ENCODE assay signal across 19 cellular contexts in genomic region chr12:79552186-79552585, GRCh38.
DNase-seq lines count a peak whose midpoint lies in the region; ATAC-seq and TF ChIP-seq lines count a peak whose summit lies in the region.
"Had no signal": no experiment of that assay in that cellular context is flagged by ENCODE, and none has a peak within 500 bp of the region (broad histone marks: within the 10 kb centered on the region; RNA-seq: fewer than 3 reads in every experiment).

No MANE protein-coding gene starts in this region.

- TF ChIP-seq POLR2A in uterus (IDR thresholded peaks at IDR 0.05), result no peak

- H3K27me3 ChIP-seq in osteoblast (ENCODE audit: insufficient read depth, low read length), result no peaks in the 10 kb centered on the region
- no peaks in the 10 kb centered on the region for H3K27me3 ChIP-seq in uterus
- H3K27me3 ChIP-seq: Peyer's patch had no signal

- no peaks in the 10 kb centered on the region for H4K20me1 ChIP-seq in osteoblast (ENCODE audit: insufficient read depth, low read length)

- in situ Hi-C loops in GM13977 (cut with MboI; ENCODE audit: low pct_unique_long_range_greater_than_20kb, low sequenced_read_pairs, unreplicated experiment), result loop anchor here (5.0 kb wide), 1 partner anchor 185 kb away; no protein-coding TSS in a partner anchor

- no peak overlapping the region for H3K4me2 ChIP-seq in osteoblast (ENCODE audit: insufficient read depth, low read length)

- no peak overlapping the region for H2AFZ ChIP-seq in osteoblast (ENCODE audit: low read length)

- peaks cover 46% of the 10 kb centered on the region for H3K4me1 ChIP-seq in osteoblast (ENCODE audit: insufficient read depth, low read length)
- H3K4me1 ChIP-seq in uterus, result peaks cover 0 to 13% of the 10 kb centered on the region in 2 donors

- no peaks in the 10 kb centered on the region for H3K79me2 ChIP-seq in osteoblast (ENCODE audit: insufficient read depth, low read length)

- intact Hi-C loops in left cardiac atrium (cut with DNase I) (no loop called here), Right ventricle myocardium superior (cut with DNase I) (loop anchor here (10.0 kb wide), 1 partner anchor 713 kb away; no protein-coding TSS in a partner anchor), uterus (cut with DNase I; ENCODE audit: low total_unique reads) (no loop called here)

- DNase-seq in left cardiac atrium, result no peak
- DNase-seq in Right ventricle myocardium superior, result no peak
- peak; percentile 34 for DNase-seq in dermis blood vessel endothelial cell
- DNase-seq in osteoblast (ENCODE audit: insufficient read length, low spot score, missing footprints), result peak; percentile 73
- DNase-seq in GM13977 (ENCODE audit: low spot score), result no peak
- DNase-seq in uterus, result no peak
- DNase-seq in SK-N-DZ (ENCODE audit: low spot score), result no peak
- DNase-seq in inferior parietal cortex (ENCODE audit: extremely low spot score), result no peak
- DNase-seq: DMS53, HCEC 1CT, Karpas-422, NCI-H1417, NCI-H1930, NCI-H510A, NCI-H82, Peyer's patch, SHP77 had no signal

- H3K27ac ChIP-seq in osteoblast (ENCODE audit: low read depth, low read length) (peak overlapping the region; percentile 21), uterus (no peak overlapping the region)
- H3K27ac ChIP-seq: C4-2B, Peyer's patch had no signal

- H3K9me3 ChIP-seq in osteoblast (ENCODE audit: low read depth, low read length) (no peaks in the 10 kb centered on the region), uterus (no peaks in the 10 kb centered on the region)
- H3K9me3 ChIP-seq: Peyer's patch had no signal

- peaks cover 22% of the 10 kb centered on the region for H3K36me3 ChIP-seq in osteoblast (ENCODE audit: insufficient read depth, low read length)
- H3K36me3 ChIP-seq in uterus, result no peaks in the 10 kb centered on the region

- no peak overlapping the region for H3K4me3 ChIP-seq in osteoblast (ENCODE audit: insufficient read depth, low read length)
- no peak overlapping the region for H3K4me3 ChIP-seq in uterus
- H3K4me3 ChIP-seq: Peyer's patch had no signal

- TF ChIP-seq CTCF in osteoblast (IDR thresholded peaks at IDR 0.05; ENCODE audit: extremely low read depth, low read depth, low read length) (no peak), GM13977 (IDR thresholded peaks at IDR 0.05; ENCODE audit: extremely low read depth, insufficient read depth, missing control alignments) (no peak), uterus (IDR thresholded peaks at IDR 0.05) (no peak)

- ATAC-seq in left cardiac atrium (peak; percentile 56 to 77), Right ventricle myocardium superior (ENCODE audit: poor library complexity) (no peak)
- ATAC-seq: HepG2 had no signal

Comparison
In these comparisons a context has a peak if more than half of its experiments do, and no peak if none do; other contexts are left out.
1. DNase-seq: peak in dermis blood vessel endothelial cell (single experiment) and osteoblast (single experiment); none in left cardiac atrium (single experiment), Right ventricle myocardium superior (single experiment), GM13977 (single experiment), uterus (0 of 2), SK-N-DZ (single experiment) and inferior parietal cortex (single experiment).